In genomic region chr7:50552921-50553320, GRCh38 we compare ENCODE assay signal across 1 cellular context.
TF ChIP-seq lines count a peak whose summit lies in the region.

No MANE protein-coding gene starts in this region.

TF ChIP-seq in K562, 482 proteins besides CTCF, POLR2A, EP300 and RAD21 (continued from another document):
- TF ChIP-seq REST (CRISPR knock-in tag; IDR thresholded peaks at IDR 0.05; ENCODE audit: low read depth) (peak; percentile 95), RCOR1 (IDR thresholded peaks at IDR 0.05; ENCODE audit: borderline replicate concordance in 1 of 2, low read depth in 2 of 2, low read length in 2 of 2) (0 out of 4 replicates have a peak, but pooled peaks of 1 of the 2 experiments have one; percentile 12), AFF1 (IDR thresholded peaks at IDR 0.05; ENCODE audit: low read depth in 1 of 2, partially characterized antibody in 2 of 2) (peak in 1 of 2 experiments; percentile 57), STAG1 (CRISPR knock-in tag; IDR thresholded peaks at IDR 0.05; ENCODE audit: borderline replicate concordance) (peak; percentile 21; the same call in 1 of the 2 replicates), CREM (IDR thresholded peaks at IDR 0.05; ENCODE audit: low read depth) (0 out of 2 replicates have a peak, but pooled peaks have one; percentile 21), HCFC1 (IDR thresholded peaks at IDR 0.05; ENCODE audit: low read depth, low read length) (no peak), PTTG1 (tag; IDR thresholded peaks at IDR 0.05; ENCODE audit: low read depth) (0 out of 2 replicates have a peak, but pooled peaks have one; percentile 17), ZNF766 (CRISPR knock-in tag; conservative IDR thresholded peaks at IDR 0.05) (0 out of 2 replicates have a peak, but pooled peaks have one; percentile 52), ATF2 (CRISPR knock-in tag; IDR thresholded peaks at IDR 0.05) (0 out of 2 replicates have a peak, but pooled peaks have one; percentile 29), EHMT2 (IDR thresholded peaks at IDR 0.05) (peak; percentile 98), ZNF197 (CRISPR knock-in tag; IDR thresholded peaks at IDR 0.05; ENCODE audit: low read depth) (0 out of 2 replicates have a peak, but pooled peaks have one; percentile 43)
- TF ChIP-seq, protein P1, sequence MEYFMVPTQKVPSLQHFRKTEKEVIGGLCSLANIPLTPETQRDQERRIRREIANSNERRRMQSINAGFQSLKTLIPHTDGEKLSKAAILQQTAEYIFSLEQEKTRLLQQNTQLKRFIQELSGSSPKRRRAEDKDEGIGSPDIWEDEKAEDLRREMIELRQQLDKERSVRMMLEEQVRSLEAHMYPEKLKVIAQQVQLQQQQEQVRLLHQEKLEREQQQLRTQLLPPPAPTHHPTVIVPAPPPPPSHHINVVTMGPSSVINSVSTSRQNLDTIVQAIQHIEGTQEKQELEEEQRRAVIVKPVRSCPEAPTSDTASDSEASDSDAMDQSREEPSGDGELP (CRISPR knock-in tag; IDR thresholded peaks at IDR 0.05; ENCODE audit: borderline replicate concordance) = no peak
- TF ChIP-seq, protein P2, sequence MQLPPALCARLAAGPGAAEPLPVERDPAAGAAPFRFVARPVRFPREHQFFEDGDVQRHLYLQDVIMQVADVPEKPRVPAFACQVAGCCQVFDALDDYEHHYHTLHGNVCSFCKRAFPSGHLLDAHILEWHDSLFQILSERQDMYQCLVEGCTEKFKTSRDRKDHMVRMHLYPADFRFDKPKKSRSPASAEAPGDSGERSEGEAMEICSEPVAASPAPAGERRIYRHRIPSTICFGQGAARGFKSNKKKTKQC (CRISPR knock-in tag; IDR thresholded peaks at IDR 0.05) = peak; percentile 57; the same call in 1 of the 2 replicates
- TF ChIP-seq, protein P3, sequence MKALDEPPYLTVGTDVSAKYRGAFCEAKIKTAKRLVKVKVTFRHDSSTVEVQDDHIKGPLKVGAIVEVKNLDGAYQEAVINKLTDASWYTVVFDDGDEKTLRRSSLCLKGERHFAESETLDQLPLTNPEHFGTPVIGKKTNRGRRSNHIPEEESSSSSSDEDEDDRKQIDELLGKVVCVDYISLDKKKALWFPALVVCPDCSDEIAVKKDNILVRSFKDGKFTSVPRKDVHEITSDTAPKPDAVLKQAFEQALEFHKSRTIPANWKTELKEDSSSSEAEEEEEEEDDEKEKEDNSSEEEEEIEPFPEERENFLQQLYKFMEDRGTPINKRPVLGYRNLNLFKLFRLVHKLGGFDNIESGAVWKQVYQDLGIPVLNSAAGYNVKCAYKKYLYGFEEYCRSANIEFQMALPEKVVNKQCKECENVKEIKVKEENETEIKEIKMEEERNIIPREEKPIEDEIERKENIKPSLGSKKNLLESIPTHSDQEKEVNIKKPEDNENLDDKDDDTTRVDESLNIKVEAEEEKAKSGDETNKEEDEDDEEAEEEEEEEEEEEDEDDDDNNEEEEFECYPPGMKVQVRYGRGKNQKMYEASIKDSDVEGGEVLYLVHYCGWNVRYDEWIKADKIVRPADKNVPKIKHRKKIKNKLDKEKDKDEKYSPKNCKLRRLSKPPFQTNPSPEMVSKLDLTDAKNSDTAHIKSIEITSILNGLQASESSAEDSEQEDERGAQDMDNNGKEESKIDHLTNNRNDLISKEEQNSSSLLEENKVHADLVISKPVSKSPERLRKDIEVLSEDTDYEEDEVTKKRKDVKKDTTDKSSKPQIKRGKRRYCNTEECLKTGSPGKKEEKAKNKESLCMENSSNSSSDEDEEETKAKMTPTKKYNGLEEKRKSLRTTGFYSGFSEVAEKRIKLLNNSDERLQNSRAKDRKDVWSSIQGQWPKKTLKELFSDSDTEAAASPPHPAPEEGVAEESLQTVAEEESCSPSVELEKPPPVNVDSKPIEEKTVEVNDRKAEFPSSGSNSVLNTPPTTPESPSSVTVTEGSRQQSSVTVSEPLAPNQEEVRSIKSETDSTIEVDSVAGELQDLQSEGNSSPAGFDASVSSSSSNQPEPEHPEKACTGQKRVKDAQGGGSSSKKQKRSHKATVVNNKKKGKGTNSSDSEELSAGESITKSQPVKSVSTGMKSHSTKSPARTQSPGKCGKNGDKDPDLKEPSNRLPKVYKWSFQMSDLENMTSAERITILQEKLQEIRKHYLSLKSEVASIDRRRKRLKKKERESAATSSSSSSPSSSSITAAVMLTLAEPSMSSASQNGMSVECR (CRISPR knock-in tag; IDR thresholded peaks at IDR 0.05) = 0 out of 2 replicates have a peak, but pooled peaks have one; percentile 32
